Comparison of ENCODE assay signal across 23 cellular contexts in the genomic region with DNA sequence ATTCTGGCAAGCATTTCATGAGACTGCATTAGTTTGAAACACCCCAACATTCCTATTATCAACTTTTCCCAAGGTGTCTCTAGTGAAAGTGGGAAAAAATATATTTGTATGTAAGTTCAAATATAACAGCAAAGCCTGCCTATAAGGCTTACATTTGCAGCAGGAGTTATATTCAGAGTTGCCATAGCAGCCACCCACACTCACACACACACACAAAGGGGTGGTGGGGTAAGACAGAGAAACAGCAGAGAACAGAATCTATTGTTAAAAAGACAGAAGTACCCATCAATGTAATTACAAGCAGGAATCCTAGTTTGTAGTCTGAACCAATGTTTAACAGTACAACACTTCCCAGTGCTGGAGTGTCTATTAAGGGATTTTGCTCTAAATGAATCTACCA. TPM values are rescaled to one million over a fixed set of nuclear protein-coding genes. Genes with fewer than 3 reads are reported as not detected.
"Had no signal": no experiment of that assay in that cellular context is flagged by ENCODE, and none has a peak within 500 bp of the region (broad histone marks: within the 10 kb centered on the region; RNA-seq: fewer than 3 reads in every experiment).

No MANE protein-coding gene starts in this region.

- H3K9me3 ChIP-seq: adrenal gland, heart left ventricle, suprapubic skin had no signal

- H3K36me3 ChIP-seq: adrenal gland, brain microvascular endothelial cell, heart left ventricle, suprapubic skin had no signal

- H3K27ac ChIP-seq: adrenal gland, brain microvascular endothelial cell, heart left ventricle, suprapubic skin had no signal

- H3K36me3 Mint-ChIP-seq: natural killer cell, type B pancreatic cell, WTC11 had no signal

- H3K27me3 ChIP-seq: adrenal gland, brain microvascular endothelial cell, heart left ventricle, suprapubic skin had no signal

- H3K4me3 ChIP-seq: adrenal gland, heart left ventricle, suprapubic skin had no signal

- H3K4me1 ChIP-seq: adrenal gland, heart left ventricle, suprapubic skin had no signal

- H3K27me3 Mint-ChIP-seq: activated CD4-positive, alpha-beta T cell treated with anti-CD3 and anti-CD28 coated beads, Interleukin-2, amount 10 ng/mL, durations not matched to agents 7 days and 5 days; type B pancreatic cell had no signal

- H3K27ac Mint-ChIP-seq: activated CD4-positive, alpha-beta T cell treated with anti-CD3 and anti-CD28 coated beads, Interleukin-2, amount 10 ng/mL, durations not matched to agents 7 days and 5 days; activated naive CD4-positive, alpha-beta T cell treated with anti-CD3 and anti-CD28 coated beads for 36 hours; endodermal cell; natural killer cell; type B pancreatic cell; WTC11 had no signal

- DNase-seq: activated CD4-positive, alpha-beta T cell treated with anti-CD3 and anti-CD28 coated beads, Interleukin-2, amount 10 ng/mL, durations not matched to agents 7 days and 5 days; activated CD8-positive, alpha-beta memory T cell treated with anti-CD3 and anti-CD28 coated beads for 24 hours; activated naive CD4-positive, alpha-beta T cell treated with anti-CD3 and anti-CD28 coated beads for 36 hours; adrenal gland; brain microvascular endothelial cell; endodermal cell; erythroblast; foreskin melanocyte; heart left ventricle; mammary epithelial cell; natural killer cell; stimulated activated CD4-positive, alpha-beta T cell treated with anti-CD3 and anti-CD28 coated beads, Interleukin-2, amount 100 ng/mL, for 48 hours; stimulated activated CD8-positive, alpha-beta memory T cell treated with anti-CD3 and anti-CD28 coated beads, Interleukin-4, amount 100 ng/mL, for 48 hours; stimulated activated naive CD8-positive, alpha-beta T cell treated with anti-CD3 and anti-CD28 coated beads, Interleukin-15, Interleukin-2, amounts not matched to agents 100 U/mL and 50 U/mL, for 24 hours had no signal

- H3K4me3 Mint-ChIP-seq: activated CD4-positive, alpha-beta T cell treated with anti-CD3 and anti-CD28 coated beads, Interleukin-2, amount 10 ng/mL, durations not matched to agents 7 days and 5 days; activated naive CD4-positive, alpha-beta T cell treated with anti-CD3 and anti-CD28 coated beads for 36 hours; endodermal cell; natural killer cell; type B pancreatic cell; WTC11 had no signal

- H3K9me3 Mint-ChIP-seq: activated CD4-positive, alpha-beta T cell treated with anti-CD3 and anti-CD28 coated beads, Interleukin-2, amount 10 ng/mL, durations not matched to agents 7 days and 5 days; activated naive CD4-positive, alpha-beta T cell treated with anti-CD3 and anti-CD28 coated beads for 36 hours; endodermal cell; natural killer cell; type B pancreatic cell; WTC11 had no signal

- H3K4me1 Mint-ChIP-seq: activated CD4-positive, alpha-beta T cell treated with anti-CD3 and anti-CD28 coated beads, Interleukin-2, amount 10 ng/mL, durations not matched to agents 7 days and 5 days; natural killer cell; WTC11 had no signal

RNA-seq across cellular contexts. Expression of a gene that starts 55.1 kb away (rescaled TPM):
- total RNA-seq: activated CD4-positive, alpha-beta T cell treated with anti-CD3 and anti-CD28 coated beads, Interleukin-2, amount 10 ng/mL, durations not matched to agents 7 days and 5 days; activated naive CD4-positive, alpha-beta T cell treated with anti-CD3 and anti-CD28 coated beads for 36 hours; dermis microvascular lymphatic vessel endothelial cell; heart left ventricle; left lobe of liver; mammary epithelial cell; mucosa of gallbladder; natural killer cell; osteocyte; pulmonary artery endothelial cell; suprapubic skin; T-helper 1 cell treated with Interleukin-12 subunit alpha and Interleukin-12 subunit beta and Interleukin-4 antibody, amounts not matched to agents 30 ng/mL and 1 ng/mL, for 36 hours had no signal
- polyA plus RNA-seq: heart left ventricle had no signal
